Comparison of ENCODE assay signal across 16 cellular contexts in the genomic region with DNA sequence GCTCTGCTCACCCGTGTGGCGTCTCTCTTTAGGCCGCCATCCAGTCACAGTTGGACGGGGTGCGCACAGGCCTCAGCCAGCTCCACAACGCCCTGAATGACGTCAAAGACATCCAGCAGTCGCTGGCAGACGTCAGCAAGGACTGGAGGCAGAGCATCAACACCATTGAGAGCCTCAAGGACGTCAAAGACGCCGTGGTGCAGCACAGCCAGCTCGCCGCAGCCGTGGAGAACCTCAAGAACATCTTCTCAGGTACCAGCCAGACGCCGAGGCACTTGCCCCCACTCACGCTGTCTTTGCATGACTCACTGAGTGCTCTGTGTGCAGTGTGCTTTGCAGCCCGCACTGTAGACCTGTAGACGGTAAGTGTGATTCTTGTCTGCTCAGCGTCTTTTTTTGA. TPM values are rescaled to one million over a fixed set of nuclear protein-coding genes. Genes with fewer than 3 reads are reported as not detected.
DNase-seq lines count a peak whose midpoint lies in the region; ATAC-seq and TF ChIP-seq lines count a peak whose summit lies in the region.
"Had no signal": no experiment of that assay in that cellular context is flagged by ENCODE, and none has a peak within 500 bp of the region (broad histone marks: within the 10 kb centered on the region; RNA-seq: fewer than 3 reads in every experiment).

No MANE protein-coding gene starts in this region.

- intact Hi-C loops in upper lobe of right lung (cut with DNase I) = no loop called here

- H3K36me3 ChIP-seq in upper lobe of right lung = peaks cover 57% of the 10 kb centered on the region

- no peak for TF ChIP-seq CTCF in upper lobe of right lung (IDR thresholded peaks at IDR 0.05)

- peaks cover 21% of the 10 kb centered on the region for H3K9me3 Mint-ChIP-seq in activated naive CD4-positive, alpha-beta T cell treated with anti-CD3 and anti-CD28 coated beads, Interleukin-2, amount 10 ng/mL, durations not matched to agents 7 days and 5 days

- H3K27ac ChIP-seq in caudate nucleus (ENCODE audit: low read depth, low read length) (peak overlapping the region; percentile 59), upper lobe of right lung (peak overlapping the region; percentile 1)

- no peaks in the 10 kb centered on the region for H3K27me3 Mint-ChIP-seq in activated naive CD4-positive, alpha-beta T cell treated with anti-CD3 and anti-CD28 coated beads, Interleukin-2, amount 10 ng/mL, durations not matched to agents 7 days and 5 days
- H3K27me3 Mint-ChIP-seq: activated CD4-positive, alpha-beta T cell treated with anti-CD3 and anti-CD28 coated beads for 36 hours; central memory CD8-positive, alpha-beta T cell had no signal

- ATAC-seq in upper lobe of right lung (no peak), GM21381 (IDR thresholded peaks at IDR 0.05; ENCODE audit: unreplicated experiment) (no peak)
- ATAC-seq: left colon had no signal

- peak; percentile 14 for DNase-seq in activated naive CD4-positive, alpha-beta T cell treated with anti-CD3 and anti-CD28 coated beads, Interleukin-2, amount 10 ng/mL, durations not matched to agents 7 days and 5 days
- no peak for DNase-seq in activated naive CD4-positive, alpha-beta T cell treated with Interleukin-2 at 50 U/mL for 16 hours
- peak in 20 of 61 donors; percentile 14 to 75 (median 28) for DNase-seq in caudate nucleus (lab: John Stamatoyannopoulos, UW)
- peak; percentile 67 for DNase-seq in mesenteric fat pad (ENCODE audit: low spot score)
- peak; percentile 44 for DNase-seq in upper lobe of right lung
- no peak for DNase-seq in cerebellum (ENCODE audit: low spot score)
- DNase-seq in midbrain (lab: John Stamatoyannopoulos, UW) = no peak
- DNase-seq: effector CD4-positive, alpha-beta T cell; esophagus squamous epithelium; NCI-H510A had no signal

- CTCF ChIA-PET in activated naive CD4-positive, alpha-beta T cell treated with anti-CD3 and anti-CD28 coated beads, Interleukin-2, amount 10 ng/mL, durations not matched to agents 7 days and 5 days (lab: Charles Lee) = interaction anchor here (0.6 to 2.2 kb wide), 11 partner anchors 8 to 454 kb away, joined by 3 to 7 read pairs (median 3); no protein-coding TSS in a partner anchor

- H3K36me3 Mint-ChIP-seq in activated naive CD4-positive, alpha-beta T cell treated with anti-CD3 and anti-CD28 coated beads, Interleukin-2, amount 10 ng/mL, durations not matched to agents 7 days and 5 days = peaks cover 74% of the 10 kb centered on the region

- H3K4me3 Mint-ChIP-seq in activated naive CD4-positive, alpha-beta T cell treated with anti-CD3 and anti-CD28 coated beads, Interleukin-2, amount 10 ng/mL, durations not matched to agents 7 days and 5 days = no peak overlapping the region
- H3K4me3 Mint-ChIP-seq: activated CD4-positive, alpha-beta T cell treated with anti-CD3 and anti-CD28 coated beads for 36 hours; activated T-helper 1 cell treated with anti-CD3 and anti-CD28 coated beads, Interleukin-12 subunit alpha, Interleukin-12 subunit beta, Interleukin-2, Interleukin-4 antibody, amounts not matched to agents 30 ng/mL and 10 ng/mL and 1 ng/mL, durations not matched to agents 14 hours and 24 hours and 36 hours; central memory CD8-positive, alpha-beta T cell had no signal

- no peak overlapping the region for H3K27ac Mint-ChIP-seq in activated naive CD4-positive, alpha-beta T cell treated with anti-CD3 and anti-CD28 coated beads, Interleukin-2, amount 10 ng/mL, durations not matched to agents 7 days and 5 days

- H3K4me1 ChIP-seq in upper lobe of right lung = peaks cover 15% of the 10 kb centered on the region

- no peaks in the 10 kb centered on the region for H3K27me3 ChIP-seq in upper lobe of right lung
- H3K27me3 ChIP-seq: BLaER1 treated with 17β-estradiol and CSF1 and Interleukin-3, amounts not matched to agents 10 nM and 100 nM; esophagus squamous epithelium had no signal

- peaks cover 41% of the 10 kb centered on the region for H3K4me1 Mint-ChIP-seq in activated naive CD4-positive, alpha-beta T cell treated with anti-CD3 and anti-CD28 coated beads, Interleukin-2, amount 10 ng/mL, durations not matched to agents 7 days and 5 days

- H3K9me3 ChIP-seq in upper lobe of right lung = peaks cover 8% of the 10 kb centered on the region

- no peak overlapping the region for H3K4me3 ChIP-seq in upper lobe of right lung
- H3K4me3 ChIP-seq: BLaER1 treated with 17β-estradiol and CSF1 and Interleukin-3, amounts not matched to agents 10 nM and 100 nM; esophagus squamous epithelium had no signal

RNA-seq across cellular contexts. Expression of gene EXOC3, which starts 4.5 kb away (rescaled TPM):
- 58.5 TPM for total RNA-seq in mesenteric fat pad
- total RNA-seq in upper lobe of right lung = 59.5 TPM
- 27.8 TPM for total RNA-seq in cerebellum

Comparison
In these comparisons a context has a peak if more than half of its experiments do, and no peak if none do; other contexts are left out.
1. DNase-seq: peak in activated naive CD4-positive, alpha-beta T cell treated with anti-CD3 and anti-CD28 coated beads, Interleukin-2, amount 10 ng/mL, durations not matched to agents 7 days and 5 days (single experiment), mesenteric fat pad (single experiment) and upper lobe of right lung (single experiment); none in activated naive CD4-positive, alpha-beta T cell treated with Interleukin-2 at 50 U/mL for 16 hours (single experiment), cerebellum (single experiment) and midbrain (single experiment).